1 cellular context compared by ENCODE assay signal in genomic region chr11:843818-844692, GRCh38.
A peak's percentile ranks its signal among the peaks of the same experiment; 100 is the strongest.
TF ChIP-seq lines count a peak whose summit lies in the region.

No MANE protein-coding gene starts in this region.

TF ChIP-seq in GM12878, 131 proteins besides CTCF, POLR2A, EP300 and RAD21:
- TF ChIP-seq NR2C1 (IDR thresholded peaks at IDR 0.05) (no peak), SPI1 (IDR thresholded peaks at IDR 0.05; ENCODE audit: borderline replicate concordance, insufficient read depth, low read depth, low read length) (peak; percentile 37; the same call in 1 of the 2 replicates), KLF5 (IDR thresholded peaks at IDR 0.05; ENCODE audit: partially characterized antibody) (no peak), MLLT1 (IDR thresholded peaks at IDR 0.05) (0 out of 2 replicates have a peak, but pooled peaks have one; percentile 34), RFX5 (IDR thresholded peaks at IDR 0.05; ENCODE audit: low read depth, low read length) (no peak), ZBTB40 (IDR thresholded peaks at IDR 0.05; ENCODE audit: borderline replicate concordance) (no peak), SMARCA5 (IDR thresholded peaks at IDR 0.05) (no peak), MEF2B (IDR thresholded peaks at IDR 0.05; ENCODE audit: partially characterized antibody, poor library complexity, severe bottlenecking) (peak; percentile 15), RCOR1 (conservative IDR thresholded peaks at IDR 0.05; ENCODE audit: low read depth, low read length) (no peak), CHD4 (IDR thresholded peaks at IDR 0.05) (no peak), ZNF622 (IDR thresholded peaks at IDR 0.05) (no peak), RBBP5 (conservative IDR thresholded peaks at IDR 0.05) (no peak), IKZF1 (conservative IDR thresholded peaks at IDR 0.05) (peak; percentile 3; the same call in 1 of the 2 replicates), KDM1A (IDR thresholded peaks at IDR 0.05; ENCODE audit: borderline replicate concordance) (no peak), E2F8 (IDR thresholded peaks at IDR 0.05; ENCODE audit: low read depth, partially characterized antibody) (no peak), ATF2 (IDR thresholded peaks at IDR 0.05; ENCODE audit: low read length) (no peak), SKIL (IDR thresholded peaks at IDR 0.05; ENCODE audit: low read depth, poor library complexity, severe bottlenecking) (no peak), ZNF384 (IDR thresholded peaks at IDR 0.05; ENCODE audit: borderline replicate concordance, low read depth, low read length) (no peak), BHLHE40 (IDR thresholded peaks at IDR 0.05; ENCODE audit: borderline replicate concordance in 1 of 2, low read depth in 2 of 2, low read length in 1 of 2) (peak; percentile 56 to 85; a peak in 3 of 4 replicates)
